In the genomic region with DNA sequence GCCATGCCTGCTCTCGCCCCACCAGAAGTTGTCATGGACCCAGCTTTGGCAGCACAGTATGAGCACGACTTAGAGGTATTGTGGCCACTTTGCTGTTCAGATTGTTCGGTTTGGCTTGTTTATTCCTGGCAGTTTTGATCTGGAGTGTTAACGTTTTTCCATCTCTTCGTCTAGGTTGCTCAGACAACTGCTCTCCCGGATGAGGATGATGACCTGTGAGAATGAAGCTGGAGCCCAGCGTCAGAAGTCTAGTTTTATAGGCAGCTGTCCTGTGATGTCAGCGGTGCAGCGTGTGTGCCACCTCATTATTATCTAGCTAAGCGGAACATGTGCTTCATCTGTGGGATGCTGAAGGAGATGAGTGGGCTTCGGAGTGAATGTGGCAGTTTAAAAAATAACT, we compare ENCODE assay signal across 8 cellular contexts. TPM values are rescaled to one million over a fixed set of nuclear protein-coding genes. Genes with fewer than 3 reads are reported as not detected.
DNase-seq lines count a peak whose midpoint lies in the region; ATAC-seq and TF ChIP-seq lines count a peak whose summit lies in the region.
"Not testable (repeated sequence)": the region's sequence is repeated elsewhere in the genome, so short reads cannot be mapped to it uniquely, and the experiment has no call there.

No MANE protein-coding gene starts in this region.

- H2AFZ ChIP-seq in Loucy (ENCODE audit: low read length), result not testable (repeated sequence)

- BruUV-seq in Caco-2 (replicated peaks; lab: Mats Ljungman, UMichigan), result TSS peak; percentile 3

- peaks cover 58% of the 10 kb centered on the region for H4K20me1 ChIP-seq in Loucy (ENCODE audit: insufficient read depth, low read length, poor library complexity, severe bottlenecking)

- H3K4me3 ChIP-seq in Caco-2 (ENCODE audit: low read depth, low read length), result not testable (repeated sequence)
- H3K4me3 ChIP-seq in Loucy (ENCODE audit: low read length, poor library complexity, severe bottlenecking) (peak overlapping the region; percentile 99), endodermal cell (ENCODE audit: low read length) (peak overlapping the region; percentile 95)

- H3K27ac ChIP-seq in endodermal cell (ENCODE audit: low read depth, low read length), result not testable (repeated sequence)

- not testable (repeated sequence) for DNase-seq in Caco-2; activated CD4-positive, alpha-beta T cell treated with anti-CD3 and anti-CD28 coated beads for 36 hours; activated T-helper 1 cell treated with anti-CD3 and anti-CD28 coated beads, Interleukin-12 subunit alpha, Interleukin-12 subunit beta, Interleukin-2, Interleukin-4 antibody, amounts not matched to agents 30 ng/mL and 10 ng/mL and 1 ng/mL, durations not matched to agents 14 hours and 24 hours and 36 hours (ENCODE audit: low spot score); activated naive CD8-positive, alpha-beta T cell treated with anti-CD3 and anti-CD28 coated beads for 36 hours; endodermal cell; neural crest cell (ENCODE audit: low read depth, low spot score); type B pancreatic cell (ENCODE audit: extremely low spot score, unreplicated experiment)

- H3K4me1 ChIP-seq in Caco-2, result peaks cover 42% of the 10 kb centered on the region
- H3K4me1 ChIP-seq in Loucy (ENCODE audit: insufficient read depth, low read length, poor library complexity, severe bottlenecking), result peaks cover 24% of the 10 kb centered on the region
- H3K4me1 ChIP-seq in endodermal cell (ENCODE audit: control insufficient read depth, insufficient read depth, low read length), result not testable (repeated sequence)

- TF ChIP-seq CTCF in Caco-2 (IDR thresholded peaks at IDR 0.05; ENCODE audit: insufficient read depth in 1 of 2, low read depth in 1 of 2, low read length in 1 of 2, severe bottlenecking in 1 of 2, unreplicated experiment in 1 of 2); Loucy (conservative IDR thresholded peaks at IDR 0.05; ENCODE audit: low read length); endodermal cell (conservative IDR thresholded peaks at IDR 0.05); neural crest cell (conservative IDR thresholded peaks at IDR 0.05); type B pancreatic cell (conservative IDR thresholded peaks at IDR 0.05): not testable (repeated sequence)

- CTCF ChIA-PET in Caco-2 (lab: Charles Lee), result not testable (repeated sequence)
- CTCF ChIA-PET in activated CD4-positive, alpha-beta T cell treated with anti-CD3 and anti-CD28 coated beads for 36 hours (lab: Charles Lee), result interaction anchor here (1.2 kb wide), 1 partner anchor 69 kb away, joined by 3 read pairs; no protein-coding TSS in a partner anchor

- H3K9me2 ChIP-seq in Loucy (replicated peaks; ENCODE audit: low read depth, low read length), result not testable (repeated sequence)

- H3F3A ChIP-seq in Loucy (ENCODE audit: low read depth), result peaks cover 12% of the 10 kb centered on the region; the same call in 1 of the 2 replicates

- not testable (repeated sequence) for H3K27me3 ChIP-seq in Caco-2 (replicated peaks; ENCODE audit: control insufficient read depth, insufficient read depth, low read length); Loucy (ENCODE audit: insufficient read depth, low read length, poor library complexity, severe bottlenecking); endodermal cell (ENCODE audit: control insufficient read depth, insufficient read depth, low read length, poor library complexity, severe bottlenecking)

- H3K27me3 Mint-ChIP-seq in Caco-2 (ENCODE audit: insufficient read depth, unreplicated experiment); activated CD4-positive, alpha-beta T cell treated with anti-CD3 and anti-CD28 coated beads for 36 hours; activated T-helper 1 cell treated with anti-CD3 and anti-CD28 coated beads, Interleukin-12 subunit alpha, Interleukin-12 subunit beta, Interleukin-2, Interleukin-4 antibody, amounts not matched to agents 30 ng/mL and 10 ng/mL and 1 ng/mL, durations not matched to agents 14 hours and 24 hours and 36 hours (ENCODE audit: insufficient read depth); activated naive CD8-positive, alpha-beta T cell treated with anti-CD3 and anti-CD28 coated beads for 36 hours; endodermal cell (ENCODE audit: insufficient read depth); type B pancreatic cell: not testable (repeated sequence)
- H3K27me3 Mint-ChIP-seq in neural crest cell (ENCODE audit: low read depth), result peaks cover 11% of the 10 kb centered on the region

- H3K36me3 Mint-ChIP-seq in Caco-2 (ENCODE audit: insufficient read depth, unreplicated experiment), result peaks cover 76% of the 10 kb centered on the region
- peaks cover 53% of the 10 kb centered on the region for H3K36me3 Mint-ChIP-seq in activated CD4-positive, alpha-beta T cell treated with anti-CD3 and anti-CD28 coated beads for 36 hours (ENCODE audit: low read depth)
- H3K36me3 Mint-ChIP-seq in activated T-helper 1 cell treated with anti-CD3 and anti-CD28 coated beads, Interleukin-12 subunit alpha, Interleukin-12 subunit beta, Interleukin-2, Interleukin-4 antibody, amounts not matched to agents 30 ng/mL and 10 ng/mL and 1 ng/mL, durations not matched to agents 14 hours and 24 hours and 36 hours (ENCODE audit: low read depth), result peaks cover 58% of the 10 kb centered on the region
- H3K36me3 Mint-ChIP-seq in activated naive CD8-positive, alpha-beta T cell treated with anti-CD3 and anti-CD28 coated beads for 36 hours, result peaks cover 58% of the 10 kb centered on the region
- peaks cover 45% of the 10 kb centered on the region for H3K36me3 Mint-ChIP-seq in endodermal cell (ENCODE audit: low read depth)
- peaks cover 38% of the 10 kb centered on the region for H3K36me3 Mint-ChIP-seq in neural crest cell (ENCODE audit: low read depth)
- peaks cover 46% of the 10 kb centered on the region for H3K36me3 Mint-ChIP-seq in type B pancreatic cell

- H3K4me1 Mint-ChIP-seq in Caco-2 (ENCODE audit: low read depth, unreplicated experiment), result peaks cover 39% of the 10 kb centered on the region
- H3K4me1 Mint-ChIP-seq in activated CD4-positive, alpha-beta T cell treated with anti-CD3 and anti-CD28 coated beads for 36 hours, result peaks cover 61% of the 10 kb centered on the region
- peaks cover 73% of the 10 kb centered on the region for H3K4me1 Mint-ChIP-seq in activated T-helper 1 cell treated with anti-CD3 and anti-CD28 coated beads, Interleukin-12 subunit alpha, Interleukin-12 subunit beta, Interleukin-2, Interleukin-4 antibody, amounts not matched to agents 30 ng/mL and 10 ng/mL and 1 ng/mL, durations not matched to agents 14 hours and 24 hours and 36 hours (ENCODE audit: low read depth)
- H3K4me1 Mint-ChIP-seq in activated naive CD8-positive, alpha-beta T cell treated with anti-CD3 and anti-CD28 coated beads for 36 hours, result peaks cover 62% of the 10 kb centered on the region
- H3K4me1 Mint-ChIP-seq in endodermal cell, result peaks cover 34% of the 10 kb centered on the region
- peaks cover 59% of the 10 kb centered on the region for H3K4me1 Mint-ChIP-seq in neural crest cell
- peaks cover 49% of the 10 kb centered on the region for H3K4me1 Mint-ChIP-seq in type B pancreatic cell (ENCODE audit: unreplicated experiment)

- intact Hi-C loops in Caco-2 (cut with micrococcal nuclease; ENCODE audit: unreplicated experiment), result not testable (repeated sequence)
- intact Hi-C loops in activated CD4-positive, alpha-beta T cell treated with anti-CD3 and anti-CD28 coated beads for 36 hours (cut with DNase I, micrococcal nuclease), result loop anchor here in 1 of 2 experiments (10.0 kb wide), 2 partner anchors 729 to 1209 kb away; no protein-coding TSS in a partner anchor
- intact Hi-C loops in activated T-helper 1 cell treated with anti-CD3 and anti-CD28 coated beads, Interleukin-12 subunit alpha, Interleukin-12 subunit beta, Interleukin-2, Interleukin-4 antibody, amounts not matched to agents 30 ng/mL and 10 ng/mL and 1 ng/mL, durations not matched to agents 14 hours and 24 hours and 36 hours (cut with micrococcal nuclease), result loop anchor here (10.0 kb wide), 4 partner anchors 839 to 1889 kb away; partner anchors contain the start of genes ANKLE2, SFSWAP and ULK1

- not testable (repeated sequence) for H3K9me3 ChIP-seq in Caco-2; Loucy (ENCODE audit: insufficient read depth, low read depth, low read length); endodermal cell (ENCODE audit: control insufficient read depth, low read length)

- H3K79me2 ChIP-seq in Loucy (ENCODE audit: insufficient read depth, low read length), result peaks cover 63% of the 10 kb centered on the region

- H3K9me3 Mint-ChIP-seq in Caco-2 (ENCODE audit: unreplicated experiment); activated CD4-positive, alpha-beta T cell treated with anti-CD3 and anti-CD28 coated beads for 36 hours (ENCODE audit: low read depth); activated T-helper 1 cell treated with anti-CD3 and anti-CD28 coated beads, Interleukin-12 subunit alpha, Interleukin-12 subunit beta, Interleukin-2, Interleukin-4 antibody, amounts not matched to agents 30 ng/mL and 10 ng/mL and 1 ng/mL, durations not matched to agents 14 hours and 24 hours and 36 hours; activated naive CD8-positive, alpha-beta T cell treated with anti-CD3 and anti-CD28 coated beads for 36 hours; endodermal cell; neural crest cell; type B pancreatic cell: not testable (repeated sequence)

- H3K9ac ChIP-seq in Loucy (ENCODE audit: low read depth, low read length, poor library complexity, severe bottlenecking), result peak overlapping the region; percentile 97
- not testable (repeated sequence) for H3K9ac ChIP-seq in endodermal cell (ENCODE audit: extremely low read depth, low read length, poor library complexity, severe bottlenecking)

- not testable (repeated sequence) for H3K27ac Mint-ChIP-seq in Caco-2 (ENCODE audit: unreplicated experiment); neural crest cell (ENCODE audit: unreplicated experiment); type B pancreatic cell
- H3K27ac Mint-ChIP-seq in activated CD4-positive, alpha-beta T cell treated with anti-CD3 and anti-CD28 coated beads for 36 hours, result peak overlapping the region; percentile 72
- H3K27ac Mint-ChIP-seq in activated T-helper 1 cell treated with anti-CD3 and anti-CD28 coated beads, Interleukin-12 subunit alpha, Interleukin-12 subunit beta, Interleukin-2, Interleukin-4 antibody, amounts not matched to agents 30 ng/mL and 10 ng/mL and 1 ng/mL, durations not matched to agents 14 hours and 24 hours and 36 hours, result peak overlapping the region; percentile 18
- peak overlapping the region; percentile 74 for H3K27ac Mint-ChIP-seq in activated naive CD8-positive, alpha-beta T cell treated with anti-CD3 and anti-CD28 coated beads for 36 hours
- H3K27ac Mint-ChIP-seq in endodermal cell, result peak overlapping the region; percentile 9

- H3K4me3 Mint-ChIP-seq in Caco-2 (ENCODE audit: unreplicated experiment); endodermal cell: not testable (repeated sequence)
- peak overlapping the region; percentile 13 for H3K4me3 Mint-ChIP-seq in activated CD4-positive, alpha-beta T cell treated with anti-CD3 and anti-CD28 coated beads for 36 hours
- H3K4me3 Mint-ChIP-seq in activated T-helper 1 cell treated with anti-CD3 and anti-CD28 coated beads, Interleukin-12 subunit alpha, Interleukin-12 subunit beta, Interleukin-2, Interleukin-4 antibody, amounts not matched to agents 30 ng/mL and 10 ng/mL and 1 ng/mL, durations not matched to agents 14 hours and 24 hours and 36 hours, result peak overlapping the region; percentile 64
- peak overlapping the region; percentile 71 for H3K4me3 Mint-ChIP-seq in activated naive CD8-positive, alpha-beta T cell treated with anti-CD3 and anti-CD28 coated beads for 36 hours
- H3K4me3 Mint-ChIP-seq in neural crest cell (peak overlapping the region; percentile 96), type B pancreatic cell (peak overlapping the region; percentile 46)

- 85 to 87% methylated on average over 8 to 11 of the region's 11 CpGs for WGBS in endodermal cell (ENCODE audit: insufficient coverage in 1 of 2, insufficient read length in 1 of 2), 2 experiments

- not testable (repeated sequence) for H3K36me3 ChIP-seq in Caco-2 (ENCODE audit: control insufficient read depth, insufficient read depth, low read length)
- H3K36me3 ChIP-seq in Loucy (ENCODE audit: insufficient read depth, low read length) (peaks cover 53% of the 10 kb centered on the region), endodermal cell (ENCODE audit: control insufficient read depth, insufficient read depth, low read length) (peaks cover 53% of the 10 kb centered on the region)

- H3K4me2 ChIP-seq in Loucy (ENCODE audit: low read depth, low read length, poor library complexity, severe bottlenecking), result peak overlapping the region; percentile 96

- not testable (repeated sequence) for ATAC-seq in activated CD4-positive, alpha-beta T cell treated with anti-CD3 and anti-CD28 coated beads for 36 hours

- POLR2A ChIA-PET in Caco-2 (lab: Charles Lee), result not testable (repeated sequence)
- POLR2A ChIA-PET in activated CD4-positive, alpha-beta T cell treated with anti-CD3 and anti-CD28 coated beads for 36 hours (lab: Charles Lee), result interaction anchor here (0.7 kb wide), 1 partner anchor 1054 kb away, joined by 3 read pairs; no protein-coding TSS in a partner anchor

RNA-seq across cellular contexts. Expression of gene RAN, which starts 3.8 kb away (rescaled TPM):
- total RNA-seq in Caco-2 (2022), result 1,310 and 1,315 TPM in 2 replicates
- total RNA-seq in activated CD4-positive, alpha-beta T cell treated with anti-CD3 and anti-CD28 coated beads for 36 hours, result 1,000 to 10,000 TPM; 1,919 to 2,242 TPM
- total RNA-seq in activated T-helper 1 cell treated with anti-CD3 and anti-CD28 coated beads, Interleukin-12 subunit alpha, Interleukin-12 subunit beta, Interleukin-2, Interleukin-4 antibody, amounts not matched to agents 30 ng/mL and 10 ng/mL and 1 ng/mL, durations not matched to agents 14 hours and 24 hours and 36 hours, result 1,823 and 1,852 TPM in 2 replicates
- 1,000 to 10,000 TPM; 2,531 to 2,575 TPM for total RNA-seq in activated naive CD8-positive, alpha-beta T cell treated with anti-CD3 and anti-CD28 coated beads for 36 hours
- 1,000 to 10,000 TPM; 1,323 to 1,383 TPM for total RNA-seq in endodermal cell
- 1,001 TPM for polyA plus RNA-seq in endodermal cell (2013, experiment 1 of 2)
- polyA plus RNA-seq in endodermal cell (2013, experiment 2 of 2), result 946 TPM
- 1,593 and 1,610 TPM in 2 replicates for total RNA-seq in neural crest cell
- 699 and 984 TPM in 2 replicates for total RNA-seq in type B pancreatic cell (ENCODE audit: low replicate concordance)

RNA-seq across cellular contexts. Expression of gene STX2, which starts 36.7 kb away (rescaled TPM):
- total RNA-seq in Caco-2 (2022), result 11.2 and 12.6 TPM in 2 replicates
- total RNA-seq in activated CD4-positive, alpha-beta T cell treated with anti-CD3 and anti-CD28 coated beads for 36 hours, result 10 to 100 TPM; 13.1 to 16.2 TPM
- 15.9 and 17.9 TPM in 2 replicates for total RNA-seq in activated T-helper 1 cell treated with anti-CD3 and anti-CD28 coated beads, Interleukin-12 subunit alpha, Interleukin-12 subunit beta, Interleukin-2, Interleukin-4 antibody, amounts not matched to agents 30 ng/mL and 10 ng/mL and 1 ng/mL, durations not matched to agents 14 hours and 24 hours and 36 hours
- total RNA-seq in activated naive CD8-positive, alpha-beta T cell treated with anti-CD3 and anti-CD28 coated beads for 36 hours, result 10 to 100 TPM; 13.8 to 14.0 TPM
- total RNA-seq in endodermal cell, result 10 to 100 TPM; 18.2 to 20.2 TPM
- 32.8 TPM for polyA plus RNA-seq in endodermal cell (2013, experiment 1 of 2)
- 31.3 TPM for polyA plus RNA-seq in endodermal cell (2013, experiment 2 of 2)
- total RNA-seq in neural crest cell, result 31.0 and 32.7 TPM in 2 replicates
- 8.2 and 17.3 TPM in 2 replicates for total RNA-seq in type B pancreatic cell (ENCODE audit: low replicate concordance)
